Comparison of ENCODE assay signal across 3 cellular contexts in genomic region chr16:16243886-16244285, GRCh38. TPM values are rescaled to one million over a fixed set of nuclear protein-coding genes. Genes with fewer than 3 reads are reported as not detected.
"Had no signal": no experiment of that assay in that cellular context is flagged by ENCODE, and none has a peak within 500 bp of the region (broad histone marks: within the 10 kb centered on the region; RNA-seq: fewer than 3 reads in every experiment).

No MANE protein-coding gene starts in this region.

RNA-seq across cellular contexts. Expression of gene ABCC6, which starts 20.6 kb away (rescaled TPM):
- total RNA-seq: OCI-LY7, SJSA1, SK-MEL-5 had no signal
